26 cellular contexts compared by ENCODE assay signal in genomic region chr9:91644433-91644832, GRCh38.
"Had no signal": no experiment of that assay in that cellular context is flagged by ENCODE, and none has a peak within 500 bp of the region (broad histone marks: within the 10 kb centered on the region; RNA-seq: fewer than 3 reads in every experiment).

No MANE protein-coding gene starts in this region.

- DNase-seq: stimulated activated CD4-positive, alpha-beta T cell treated with anti-CD3 and anti-CD28 coated beads, Interleukin-2, amount 100 ng/mL, for 48 hours; stimulated activated CD4-positive, alpha-beta T cell treated with anti-CD3 and anti-CD28 coated beads, Interleukin-4, amount 100 ng/mL, for 1 hour; stimulated activated CD4-positive, alpha-beta T cell treated with anti-CD3 and anti-CD28 coated beads, Interleukin-4, amount 100 ng/mL, for 24 hours; stimulated activated CD4-positive, alpha-beta T cell treated with anti-CD3 and anti-CD28 coated beads, Interleukin-4, amount 100 ng/mL, for 4 hours; stimulated activated CD8-positive, alpha-beta memory T cell treated with anti-CD3 and anti-CD28 coated beads, Interleukin-4, amount 100 ng/mL, for 48 hours; stimulated activated naive B cell treated with anti-CD40 and anti-IgM and Interleukin-4, amounts not matched to agents 10 μg/mL and 1 μg/mL and 100 μg/mL, for 72 hours; stimulated activated naive CD4-positive, alpha-beta T cell; stimulated activated naive CD4-positive, alpha-beta T cell treated with Interleukin-2 at 50 U/mL for 16 hours; stimulated activated naive CD8-positive, alpha-beta T cell treated with anti-CD3 and anti-CD28 coated beads, Interleukin-15, amount 100 ng/mL, for 72 hours; stimulated activated naive CD8-positive, alpha-beta T cell treated with anti-CD3 and anti-CD28 coated beads, Interleukin-15, Interleukin-2, amounts not matched to agents 100 U/mL and 50 U/mL, for 24 hours; stomach; substantia nigra; testis; thyroid gland; tibial artery; transverse colon; trophoblast cell; upper lobe of left lung; upper lobe of right lung; uterus had no signal

- H3K4me3 ChIP-seq: stomach, suprapubic skin, testis, thoracic aorta, thyroid gland, tibial artery, tibial nerve, transverse colon, upper lobe of left lung, upper lobe of right lung, uterus, vagina had no signal

- ATAC-seq: stimulated activated memory B cell treated with anti-CD40 and anti-IgM and Interleukin-4, amounts not matched to agents 10 μg/mL and 1 μg/mL and 100 μg/mL, for 72 hours; stimulated activated naive CD8-positive, alpha-beta T cell treated with anti-CD3 and anti-CD28 coated beads, Interleukin-15, amount 100 ng/mL, for 72 hours; stimulated activated naive CD8-positive, alpha-beta T cell treated with anti-CD3 and anti-CD28 coated beads, Interleukin-15, Interleukin-2, amounts not matched to agents 100 U/mL and 50 U/mL, for 24 hours; upper lobe of right lung had no signal

- H3K9me3 ChIP-seq: testis, thoracic aorta, thyroid gland, transverse colon, upper lobe of right lung, uterus, vagina had no signal

- H3K4me1 ChIP-seq: stomach, suprapubic skin, testis, thyroid gland, tibial artery, tibial nerve, transverse colon, upper lobe of left lung, upper lobe of right lung, uterus, vagina had no signal

- FAIRE-seq: urothelium cell line had no signal

- H3K27me3 ChIP-seq: testis, thyroid gland, tibial nerve, transverse colon, upper lobe of left lung, upper lobe of right lung, uterus, vagina had no signal

- H3K36me3 ChIP-seq: stomach, suprapubic skin, thoracic aorta, thyroid gland, tibial artery, tibial nerve, transverse colon, upper lobe of left lung, upper lobe of right lung, uterus, vagina had no signal

- H3K27ac ChIP-seq: stomach, suprapubic skin, testis, thoracic aorta, thyroid gland, tibial artery, tibial nerve, transverse colon, upper lobe of left lung, upper lobe of right lung, uterus, vagina had no signal
